9 cellular contexts compared by ENCODE assay signal in genomic region chr2:100902833-100903405, GRCh38.
DNase-seq lines count a peak whose midpoint lies in the region; ATAC-seq and TF ChIP-seq lines count a peak whose summit lies in the region.
"Had no signal": no experiment of that assay in that cellular context is flagged by ENCODE, and none has a peak within 500 bp of the region (broad histone marks: within the 10 kb centered on the region; RNA-seq: fewer than 3 reads in every experiment).

No MANE protein-coding gene starts in this region.

- H3K4me1 Mint-ChIP-seq in natural killer cell, result peaks cover 0 to 8% of the 10 kb centered on the region in 2 donors

- H3K4me3 Mint-ChIP-seq in natural killer cell, result no peak overlapping the region

- peaks cover 29 to 31% of the 10 kb centered on the region in 2 donors for H3K27me3 Mint-ChIP-seq in natural killer cell (ENCODE audit: low read depth in 2 of 2)

- H3K9ac ChIP-seq in SK-N-MC (ENCODE audit: insufficient read length), result no peak overlapping the region

- peak; percentile 94 for DNase-seq in GM04504 (ENCODE audit: low read depth)
- peak; percentile 75 for DNase-seq in SK-N-MC (ENCODE audit: low read depth, low spot score)
- DNase-seq in fibroblast of mammary gland (ENCODE audit: low read depth), result peak; percentile 98
- no peak for DNase-seq in sciatic nerve (ENCODE audit: low spot score)
- no peak for DNase-seq in T-helper 2 cell
- no peak for DNase-seq in natural killer cell
- no peak for DNase-seq in foreskin melanocyte
- DNase-seq: occipital lobe had no signal

- TF ChIP-seq CTCF in fibroblast of mammary gland (conservative IDR thresholded peaks at IDR 0.05; ENCODE audit: control insufficient read depth, insufficient read depth, low read depth, low read length), result peak; percentile 29
- TF ChIP-seq CTCF in natural killer cell (IDR thresholded peaks at IDR 0.05), result no peak

- ATAC-seq in sciatic nerve (peak; percentile 90), GM21619 (IDR thresholded peaks at IDR 0.05; ENCODE audit: unreplicated experiment) (no peak), natural killer cell (no peak)

- H3K36me3 Mint-ChIP-seq in natural killer cell, result no peaks in the 10 kb centered on the region

- H3K36me3 ChIP-seq in SK-N-MC (ENCODE audit: insufficient read depth, low read length), result no peaks in the 10 kb centered on the region

- H3K9me3 ChIP-seq in SK-N-MC (ENCODE audit: low read depth, low read length), result no peaks in the 10 kb centered on the region

- intact Hi-C loops in sciatic nerve (cut with DNase I), result loop anchor here (5.0 kb wide), 1 partner anchor 1284 kb away; the partner anchor contains the start of gene IL1RL2
- intact Hi-C loops in natural killer cell (cut with micrococcal nuclease), result no loop called here

- peak overlapping the region; percentile 55; the same call in 1 of the 2 replicates for H3K4me3 ChIP-seq in SK-N-MC
- H3K4me3 ChIP-seq in fibroblast of mammary gland (ENCODE audit: control insufficient read depth, low read depth, low read length), result no peak overlapping the region

- no peak overlapping the region for H3K27ac Mint-ChIP-seq in natural killer cell

- H3K27ac ChIP-seq in SK-N-MC, result peak overlapping the region; percentile 47; the same call in 1 of the 2 replicates

- H3K9me3 Mint-ChIP-seq in natural killer cell, result no peaks in the 10 kb centered on the region

Comparison
In these comparisons a context has a peak if more than half of its experiments do, and no peak if none do; other contexts are left out.
1. DNase-seq: peak in GM04504 (single experiment), SK-N-MC (single experiment) and fibroblast of mammary gland (single experiment); none in sciatic nerve (single experiment), T-helper 2 cell (0 of 5), natural killer cell (single experiment) and foreskin melanocyte (single experiment).